ENCODE assay signal across 1 cellular context in genomic region chr17:27873746-27874145, GRCh38.
TF ChIP-seq lines count a peak whose summit lies in the region.

No MANE protein-coding gene starts in this region.

TF ChIP-seq in IMR-90, 13 proteins besides CTCF, POLR2A, EP300 and RAD21 (continued from another document):
- TF ChIP-seq, protein P1, sequence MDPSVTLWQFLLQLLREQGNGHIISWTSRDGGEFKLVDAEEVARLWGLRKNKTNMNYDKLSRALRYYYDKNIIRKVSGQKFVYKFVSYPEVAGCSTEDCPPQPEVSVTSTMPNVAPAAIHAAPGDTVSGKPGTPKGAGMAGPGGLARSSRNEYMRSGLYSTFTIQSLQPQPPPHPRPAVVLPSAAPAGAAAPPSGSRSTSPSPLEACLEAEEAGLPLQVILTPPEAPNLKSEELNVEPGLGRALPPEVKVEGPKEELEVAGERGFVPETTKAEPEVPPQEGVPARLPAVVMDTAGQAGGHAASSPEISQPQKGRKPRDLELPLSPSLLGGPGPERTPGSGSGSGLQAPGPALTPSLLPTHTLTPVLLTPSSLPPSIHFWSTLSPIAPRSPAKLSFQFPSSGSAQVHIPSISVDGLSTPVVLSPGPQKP (IDR thresholded peaks at IDR 0.05; ENCODE audit: borderline replicate concordance, low read depth, low read length), result no peak
- no peak for TF ChIP-seq RCOR1 (IDR thresholded peaks at IDR 0.05; ENCODE audit: insufficient replicate concordance, low read length)
- TF ChIP-seq SMC3 (IDR thresholded peaks at IDR 0.05; ENCODE audit: low read depth, low read length), result no peak
- TF ChIP-seq MAZ (IDR thresholded peaks at IDR 0.05; ENCODE audit: borderline replicate concordance, low read depth, low read length), result no peak
- TF ChIP-seq CEBPB (IDR thresholded peaks at IDR 0.05; ENCODE audit: low read depth, low read length), result no peak
- TF ChIP-seq MXI1 (IDR thresholded peaks at IDR 0.05; ENCODE audit: borderline replicate concordance, low read depth, low read length), result no peak
- TF ChIP-seq CHD1 (IDR thresholded peaks at IDR 0.05; ENCODE audit: low read depth, low read length), result no peak
- no peak for TF ChIP-seq RFX5 (IDR thresholded peaks at IDR 0.05; ENCODE audit: low read depth, low read length)
- TF ChIP-seq BHLHE40 (IDR thresholded peaks at IDR 0.05; ENCODE audit: low read depth, low read length), result no peak
TF ChIP-seq in IMR-90: peak in this region for 0.
